Comparison of ENCODE assay signal across 12 cellular contexts in the genomic region with DNA sequence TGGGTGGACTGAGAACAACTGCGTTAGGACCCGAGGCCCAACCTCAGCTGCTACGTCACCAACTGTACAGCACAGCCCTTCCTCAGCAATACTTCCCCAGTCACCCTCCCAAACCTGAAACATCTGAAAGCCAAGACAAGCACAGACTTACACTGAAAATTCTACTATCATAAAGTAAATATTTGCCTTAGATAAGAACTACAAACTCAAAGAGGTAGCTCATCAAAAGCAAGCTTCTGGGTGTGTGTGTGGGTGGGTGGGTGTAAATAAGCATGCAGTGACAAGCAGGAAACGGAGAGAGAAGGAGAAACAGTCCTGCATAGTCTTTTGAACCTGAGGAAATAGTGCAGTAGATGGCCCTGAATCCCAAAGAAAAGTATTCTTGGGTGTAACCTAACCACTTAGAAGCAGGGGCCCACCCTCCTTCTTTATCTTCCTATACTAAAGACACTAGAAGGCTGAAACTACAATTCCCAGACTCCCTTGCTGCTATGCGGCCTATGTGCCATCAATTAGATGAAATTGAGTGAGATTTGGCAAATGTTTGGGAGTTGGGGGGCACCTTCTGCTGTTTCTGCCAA. TPM values are rescaled to one million over a fixed set of nuclear protein-coding genes. Genes with fewer than 3 reads are reported as not detected.
DNase-seq lines count a peak whose midpoint lies in the region; ATAC-seq and TF ChIP-seq lines count a peak whose summit lies in the region.
"Had no signal": no experiment of that assay in that cellular context is flagged by ENCODE, and none has a peak within 500 bp of the region (broad histone marks: within the 10 kb centered on the region; RNA-seq: fewer than 3 reads in every experiment).

No MANE protein-coding gene starts in this region.

- H3K27me3 Mint-ChIP-seq in activated T-helper 1 cell treated with anti-CD3 and anti-CD28 coated beads, Interleukin-12 subunit alpha, Interleukin-12 subunit beta, Interleukin-2, Interleukin-4 antibody, amounts not matched to agents 30 ng/mL and 10 ng/mL and 1 ng/mL, durations not matched to agents 14 hours and 24 hours and 36 hours (ENCODE audit: insufficient read depth), result no peaks in the 10 kb centered on the region
- no peaks in the 10 kb centered on the region for H3K27me3 Mint-ChIP-seq in osteocyte (ENCODE audit: unreplicated experiment)
- H3K27me3 Mint-ChIP-seq: activated B cell treated with CpG ODN at 0.5 μM for 24 hours; stimulated activated naive B cell treated with anti-CD40 and anti-IgM and Interleukin-4, amounts not matched to agents 10 μg/mL and 1 μg/mL and 100 μg/mL, for 72 hours had no signal

- ATAC-seq in right cardiac atrium (peak; percentile 38 to 94), left ventricle myocardium superior (no peak), left lung (peak; percentile 87), upper lobe of right lung (peak; percentile 79), GM21360 (IDR thresholded peaks at IDR 0.05; ENCODE audit: unreplicated experiment) (no peak)

- peak overlapping the region; percentile 62 for H3K27ac Mint-ChIP-seq in activated T-helper 1 cell treated with anti-CD3 and anti-CD28 coated beads, Interleukin-12 subunit alpha, Interleukin-12 subunit beta, Interleukin-2, Interleukin-4 antibody, amounts not matched to agents 30 ng/mL and 10 ng/mL and 1 ng/mL, durations not matched to agents 14 hours and 24 hours and 36 hours
- H3K27ac Mint-ChIP-seq in osteocyte (ENCODE audit: unreplicated experiment), result no peak overlapping the region
- H3K27ac Mint-ChIP-seq: activated B cell treated with CpG ODN at 0.5 μM for 24 hours; stimulated activated naive B cell treated with anti-CD40 and anti-IgM and Interleukin-4, amounts not matched to agents 10 μg/mL and 1 μg/mL and 100 μg/mL, for 72 hours had no signal

- no peaks in the 10 kb centered on the region for H3K36me3 ChIP-seq in left lung
- H3K36me3 ChIP-seq in upper lobe of right lung, result no peaks in the 10 kb centered on the region

- H3K27ac ChIP-seq in right cardiac atrium (ENCODE audit: low read length) (no peak overlapping the region), left lung (no peak overlapping the region), upper lobe of right lung (no peak overlapping the region)

- H3K27me3 ChIP-seq in right cardiac atrium (ENCODE audit: control insufficient read depth, insufficient read depth), result no peaks in the 10 kb centered on the region
- no peaks in the 10 kb centered on the region for H3K27me3 ChIP-seq in left lung
- H3K27me3 ChIP-seq in upper lobe of right lung, result no peaks in the 10 kb centered on the region

- no peaks in the 10 kb centered on the region for H3K9me3 Mint-ChIP-seq in activated T-helper 1 cell treated with anti-CD3 and anti-CD28 coated beads, Interleukin-12 subunit alpha, Interleukin-12 subunit beta, Interleukin-2, Interleukin-4 antibody, amounts not matched to agents 30 ng/mL and 10 ng/mL and 1 ng/mL, durations not matched to agents 14 hours and 24 hours and 36 hours
- H3K9me3 Mint-ChIP-seq in osteocyte (ENCODE audit: unreplicated experiment), result no peaks in the 10 kb centered on the region
- H3K9me3 Mint-ChIP-seq: activated B cell treated with CpG ODN at 0.5 μM for 24 hours; stimulated activated naive B cell treated with anti-CD40 and anti-IgM and Interleukin-4, amounts not matched to agents 10 μg/mL and 1 μg/mL and 100 μg/mL, for 72 hours had no signal

- 71% methylated on average over 5 of the region's 5 CpGs for WGBS in right cardiac atrium

- DNase-seq in right cardiac atrium (no peak), left ventricle myocardium superior (no peak), left lung (no peak), upper lobe of right lung (no peak), osteocyte (ENCODE audit: extremely low spot score, unreplicated experiment) (no peak), NCI-H2171 treated with DMSO at 0.1 percent for 48 hours (lab: John Stamatoyannopoulos, UW) (no peak)
- no peak for DNase-seq in activated T-helper 1 cell treated with anti-CD3 and anti-CD28 coated beads, Interleukin-12 subunit alpha, Interleukin-12 subunit beta, Interleukin-2, Interleukin-4 antibody, amounts not matched to agents 30 ng/mL and 10 ng/mL and 1 ng/mL, durations not matched to agents 14 hours and 24 hours and 36 hours (ENCODE audit: low spot score)
- DNase-seq: activated B cell treated with CpG ODN at 0.5 μM for 24 hours; amygdala; NCI-H1092; stimulated activated naive B cell treated with anti-CD40 and anti-IgM and Interleukin-4, amounts not matched to agents 10 μg/mL and 1 μg/mL and 100 μg/mL, for 72 hours had no signal

- peaks cover 5% of the 10 kb centered on the region for H3K36me3 Mint-ChIP-seq in activated T-helper 1 cell treated with anti-CD3 and anti-CD28 coated beads, Interleukin-12 subunit alpha, Interleukin-12 subunit beta, Interleukin-2, Interleukin-4 antibody, amounts not matched to agents 30 ng/mL and 10 ng/mL and 1 ng/mL, durations not matched to agents 14 hours and 24 hours and 36 hours (ENCODE audit: low read depth)
- H3K36me3 Mint-ChIP-seq in osteocyte (ENCODE audit: unreplicated experiment), result peaks cover 4% of the 10 kb centered on the region

- H3K4me1 ChIP-seq in right cardiac atrium (ENCODE audit: control insufficient read depth, insufficient read depth, low read length), result peaks cover 5% of the 10 kb centered on the region
- H3K4me1 ChIP-seq in left lung, result peaks cover 9 to 25% of the 10 kb centered on the region in 2 donors
- peaks cover 31% of the 10 kb centered on the region for H3K4me1 ChIP-seq in upper lobe of right lung

- peaks cover 40% of the 10 kb centered on the region for H3K4me1 Mint-ChIP-seq in activated T-helper 1 cell treated with anti-CD3 and anti-CD28 coated beads, Interleukin-12 subunit alpha, Interleukin-12 subunit beta, Interleukin-2, Interleukin-4 antibody, amounts not matched to agents 30 ng/mL and 10 ng/mL and 1 ng/mL, durations not matched to agents 14 hours and 24 hours and 36 hours (ENCODE audit: low read depth)
- peaks cover 13% of the 10 kb centered on the region for H3K4me1 Mint-ChIP-seq in osteocyte (ENCODE audit: unreplicated experiment)

- TF ChIP-seq CTCF in left lung (IDR thresholded peaks at IDR 0.05), result no peak
- TF ChIP-seq CTCF in upper lobe of right lung (IDR thresholded peaks at IDR 0.05), result no peak
- no peak for TF ChIP-seq CTCF in osteocyte (IDR thresholded peaks at IDR 0.05)

- H3K9me3 ChIP-seq in right cardiac atrium (ENCODE audit: control insufficient read depth, low read length) (no peaks in the 10 kb centered on the region), left lung (no peaks in the 10 kb centered on the region), upper lobe of right lung (no peaks in the 10 kb centered on the region)

- intact Hi-C loops in right cardiac atrium (cut with DNase I), result no loop called here
- intact Hi-C loops in left ventricle myocardium superior (cut with micrococcal nuclease), result no loop called here
- intact Hi-C loops in activated T-helper 1 cell treated with anti-CD3 and anti-CD28 coated beads, Interleukin-12 subunit alpha, Interleukin-12 subunit beta, Interleukin-2, Interleukin-4 antibody, amounts not matched to agents 30 ng/mL and 10 ng/mL and 1 ng/mL, durations not matched to agents 14 hours and 24 hours and 36 hours (cut with micrococcal nuclease), result loop anchor here (5.0 kb wide), 1 partner anchor 179 kb away; no protein-coding TSS in a partner anchor
- intact Hi-C loops in left lung (cut with DNase I), result no loop called here
- intact Hi-C loops in upper lobe of right lung (cut with DNase I), result no loop called here

- H3K4me3 Mint-ChIP-seq in activated T-helper 1 cell treated with anti-CD3 and anti-CD28 coated beads, Interleukin-12 subunit alpha, Interleukin-12 subunit beta, Interleukin-2, Interleukin-4 antibody, amounts not matched to agents 30 ng/mL and 10 ng/mL and 1 ng/mL, durations not matched to agents 14 hours and 24 hours and 36 hours, result peak overlapping the region; percentile 0
- no peak overlapping the region for H3K4me3 Mint-ChIP-seq in osteocyte (ENCODE audit: unreplicated experiment)
- H3K4me3 Mint-ChIP-seq: activated B cell treated with CpG ODN at 0.5 μM for 24 hours; stimulated activated naive B cell treated with anti-CD40 and anti-IgM and Interleukin-4, amounts not matched to agents 10 μg/mL and 1 μg/mL and 100 μg/mL, for 72 hours had no signal

- no peak overlapping the region for H3K4me3 ChIP-seq in right cardiac atrium (ENCODE audit: low read length)
- no peak overlapping the region for H3K4me3 ChIP-seq in left lung
- no peak overlapping the region for H3K4me3 ChIP-seq in upper lobe of right lung

RNA-seq across cellular contexts. Expression of gene SLC25A13, which starts 18.7 kb away (rescaled TPM):
- total RNA-seq in right cardiac atrium (10 to 100 TPM; 10.8 to 23.3 (median 13.2) TPM), left ventricle myocardium superior (13.7 TPM), left lung (10 to 100 TPM; 20.2 to 41.2 TPM), upper lobe of right lung (34.5 TPM), osteocyte (27.4 and 29.3 TPM in 2 replicates)
- 4.5 TPM for polyA plus RNA-seq in right cardiac atrium
- total RNA-seq in activated T-helper 1 cell treated with anti-CD3 and anti-CD28 coated beads, Interleukin-12 subunit alpha, Interleukin-12 subunit beta, Interleukin-2, Interleukin-4 antibody, amounts not matched to agents 30 ng/mL and 10 ng/mL and 1 ng/mL, durations not matched to agents 14 hours and 24 hours and 36 hours, result 18.5 and 21.0 TPM in 2 replicates

Comparison
In these comparisons a context has a peak if more than half of its experiments do, and no peak if none do; other contexts are left out.
1. ATAC-seq: peak in right cardiac atrium (2 of 2), left lung (single experiment) and upper lobe of right lung (single experiment); none in left ventricle myocardium superior (single experiment) and GM21360 (single experiment).